21 cellular contexts compared by ENCODE assay signal in the genomic region with DNA sequence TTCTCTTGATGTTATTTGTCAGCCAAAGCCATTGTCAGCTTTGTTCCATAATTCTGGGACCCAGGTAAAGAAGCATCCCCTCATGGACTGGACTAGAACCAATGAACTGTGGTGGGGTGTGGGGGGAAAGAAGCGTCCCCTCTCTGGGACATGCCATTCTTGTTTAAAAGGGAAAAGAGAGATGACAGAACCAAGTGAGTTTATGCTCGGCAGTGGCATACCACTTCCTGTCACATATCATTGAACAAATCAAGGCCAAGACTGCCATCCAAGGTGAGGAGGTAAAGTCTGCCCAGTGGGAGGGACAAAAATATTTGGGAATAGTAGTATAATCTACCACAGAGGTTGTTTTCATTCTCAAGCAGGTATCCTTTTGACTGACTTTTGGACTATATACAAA. TPM values are rescaled to one million over a fixed set of nuclear protein-coding genes. Genes with fewer than 3 reads are reported as not detected.
DNase-seq lines count a peak whose midpoint lies in the region; ATAC-seq and TF ChIP-seq lines count a peak whose summit lies in the region.
"Had no signal": no experiment of that assay in that cellular context is flagged by ENCODE, and none has a peak within 500 bp of the region (broad histone marks: within the 10 kb centered on the region; RNA-seq: fewer than 3 reads in every experiment).

No MANE protein-coding gene starts in this region.

- peak overlapping the region; percentile 28 for H3K4me3 ChIP-seq in CD8-positive, alpha-beta memory T cell (ENCODE audit: low read length)
- H3K4me3 ChIP-seq: gastrocnemius medialis, stomach, upper lobe of left lung had no signal

- H3K36me3 Mint-ChIP-seq in activated CD8-positive, alpha-beta memory T cell treated with anti-CD3 and anti-CD28 coated beads, Interleukin-2, amount 10 ng/mL, durations not matched to agents 7 days and 5 days, result peaks cover 4% of the 10 kb centered on the region
- peaks cover 0 to 8% (median 0%) of the 10 kb centered on the region in 3 donors for H3K36me3 Mint-ChIP-seq in CD8-positive, alpha-beta memory T cell
- H3K36me3 Mint-ChIP-seq in activated B cell treated with CpG ODN at 0.5 μM for 24 hours (ENCODE audit: low read depth) (peaks cover 6% of the 10 kb centered on the region), Calu3 (ENCODE audit: insufficient read depth, unreplicated experiment) (peaks cover 18% of the 10 kb centered on the region)
- H3K36me3 Mint-ChIP-seq in central memory CD8-positive, alpha-beta T cell (ENCODE audit: insufficient read depth), result peaks cover 8% of the 10 kb centered on the region

- peaks cover 19% of the 10 kb centered on the region for H3K4me1 Mint-ChIP-seq in activated CD8-positive, alpha-beta memory T cell treated with anti-CD3 and anti-CD28 coated beads, Interleukin-2, amount 10 ng/mL, durations not matched to agents 7 days and 5 days
- H3K4me1 Mint-ChIP-seq in CD8-positive, alpha-beta memory T cell, result peaks cover 18 to 41% (median 22%) of the 10 kb centered on the region in 3 donors
- H3K4me1 Mint-ChIP-seq in activated B cell treated with CpG ODN at 0.5 μM for 24 hours (peaks cover 13% of the 10 kb centered on the region), Calu3 (ENCODE audit: low read depth, unreplicated experiment) (peaks cover 5% of the 10 kb centered on the region)
- peaks cover 9% of the 10 kb centered on the region for H3K4me1 Mint-ChIP-seq in central memory CD8-positive, alpha-beta T cell

- POLR2A ChIA-PET in CD8-positive, alpha-beta memory T cell (lab: Charles Lee), result no interaction called here
- POLR2A ChIA-PET in activated B cell treated with CpG ODN at 0.5 μM for 24 hours (lab: Charles Lee), result interaction anchor here (1.2 kb wide), 2 partner anchors 11 to 144 kb away, joined by 3 to 5 read pairs; no protein-coding TSS in a partner anchor

- no peak overlapping the region for H3K27ac ChIP-seq in CD8-positive, alpha-beta memory T cell (ENCODE audit: low read depth, low read length)
- H3K27ac ChIP-seq: gastrocnemius medialis, stomach, upper lobe of left lung had no signal

- intact Hi-C loops in activated B cell treated with CpG ODN at 0.5 μM for 24 hours (cut with micrococcal nuclease) (no loop called here), cardiac septum (cut with DNase I) (no loop called here), Calu3 (cut with micrococcal nuclease; ENCODE audit: unreplicated experiment) (no loop called here)

- no peaks in the 10 kb centered on the region for H3K9me3 Mint-ChIP-seq in activated CD8-positive, alpha-beta memory T cell treated with anti-CD3 and anti-CD28 coated beads, Interleukin-2, amount 10 ng/mL, durations not matched to agents 7 days and 5 days (ENCODE audit: low read depth)
- no peaks in the 10 kb centered on the region for H3K9me3 Mint-ChIP-seq in CD8-positive, alpha-beta memory T cell
- no peaks in the 10 kb centered on the region for H3K9me3 Mint-ChIP-seq in activated B cell treated with CpG ODN at 0.5 μM for 24 hours
- no peaks in the 10 kb centered on the region for H3K9me3 Mint-ChIP-seq in central memory CD8-positive, alpha-beta T cell
- peaks cover 3% of the 10 kb centered on the region for H3K9me3 Mint-ChIP-seq in Calu3 (ENCODE audit: low read depth, unreplicated experiment)

- peaks cover 2% of the 10 kb centered on the region for H3K27me3 Mint-ChIP-seq in activated CD8-positive, alpha-beta memory T cell treated with anti-CD3 and anti-CD28 coated beads, Interleukin-2, amount 10 ng/mL, durations not matched to agents 7 days and 5 days
- peaks cover 0 to 3% of the 10 kb centered on the region in 2 donors for H3K27me3 Mint-ChIP-seq in CD8-positive, alpha-beta memory T cell
- H3K27me3 Mint-ChIP-seq in activated B cell treated with CpG ODN at 0.5 μM for 24 hours (no peaks in the 10 kb centered on the region), Calu3 (ENCODE audit: unreplicated experiment) (no peaks in the 10 kb centered on the region)
- H3K27me3 Mint-ChIP-seq in central memory CD8-positive, alpha-beta T cell, result no peaks in the 10 kb centered on the region

- H3K27me3 ChIP-seq in CD8-positive, alpha-beta memory T cell (ENCODE audit: insufficient read depth, low read length, poor library complexity, severe bottlenecking), result no peaks in the 10 kb centered on the region
- H3K27me3 ChIP-seq: gastrocnemius medialis, stomach, upper lobe of left lung had no signal

- CTCF ChIA-PET in activated CD8-positive, alpha-beta memory T cell treated with anti-CD3 and anti-CD28 coated beads, Interleukin-2, amount 10 ng/mL, durations not matched to agents 7 days and 5 days (lab: Charles Lee), result interaction anchor here (1.2 to 1.5 kb wide), 3 partner anchors 13 to 25 kb away, joined by 3 to 11 read pairs (median 4); no protein-coding TSS in a partner anchor
- CTCF ChIA-PET in CD8-positive, alpha-beta memory T cell (lab: Charles Lee), result interaction anchor here (1.1 to 2.2 kb wide), 2 partner anchors 25 to 121 kb away, joined by 3 to 17 read pairs; no protein-coding TSS in a partner anchor
- CTCF ChIA-PET in activated B cell treated with CpG ODN at 0.5 μM for 24 hours (lab: Charles Lee), result interaction anchor here (0.7 to 1.0 kb wide), 2 partner anchors 26 to 196 kb away, joined by 3 read pairs; no protein-coding TSS in a partner anchor
- CTCF ChIA-PET in Calu3 (lab: Charles Lee), result interaction anchor here (0.6 kb wide), 1 partner anchor 74 kb away, joined by 4 read pairs; no protein-coding TSS in a partner anchor

- no peak for TF ChIP-seq CTCF in activated B cell treated with CpG ODN at 0.5 μM for 24 hours (IDR thresholded peaks at IDR 0.05)
- TF ChIP-seq CTCF in Calu3 (IDR thresholded peaks at IDR 0.05; ENCODE audit: unreplicated experiment), result no peak

- H3K36me3 ChIP-seq in CD8-positive, alpha-beta memory T cell (ENCODE audit: insufficient read depth, low read length), result no peaks in the 10 kb centered on the region
- H3K36me3 ChIP-seq: gastrocnemius medialis, stomach, upper lobe of left lung had no signal

- H3K4me3 Mint-ChIP-seq in activated CD8-positive, alpha-beta memory T cell treated with anti-CD3 and anti-CD28 coated beads, Interleukin-2, amount 10 ng/mL, durations not matched to agents 7 days and 5 days, result peak overlapping the region; percentile 12
- H3K4me3 Mint-ChIP-seq in CD8-positive, alpha-beta memory T cell, result peak overlapping the region; percentile 18 to 71 (median 52)
- H3K4me3 Mint-ChIP-seq in activated B cell treated with CpG ODN at 0.5 μM for 24 hours (peak overlapping the region; percentile 17), Calu3 (ENCODE audit: low read depth, unreplicated experiment) (no peak overlapping the region)
- H3K4me3 Mint-ChIP-seq in central memory CD8-positive, alpha-beta T cell, result no peak overlapping the region

- no peak for ATAC-seq in activated CD8-positive, alpha-beta memory T cell treated with anti-CD3 and anti-CD28 coated beads, Interleukin-2, amount 10 ng/mL, durations not matched to agents 7 days and 5 days
- ATAC-seq in activated B cell treated with CpG ODN at 0.5 μM for 24 hours (ENCODE audit: low read depth), result no peak
- no peak for ATAC-seq in central memory CD8-positive, alpha-beta T cell (replicated peaks; ENCODE audit: extremely low read depth, poor library complexity, severe bottlenecking)
- ATAC-seq in HG03095 (IDR thresholded peaks at IDR 0.05; ENCODE audit: unreplicated experiment), result no peak
- ATAC-seq: gastrocnemius medialis, HCT116, SK-N-SH treated with all-trans-retinoic acid at 6 μM for 48 hours had no signal

- no TSS peak for BruUV-seq in Calu3 (replicated peaks; lab: Mats Ljungman, UMichigan)

- DNase-seq in activated CD8-positive, alpha-beta memory T cell treated with anti-CD3 and anti-CD28 coated beads, Interleukin-2, amount 10 ng/mL, durations not matched to agents 7 days and 5 days, result peak; percentile 58
- DNase-seq in activated CD8-positive, alpha-beta memory T cell treated with anti-CD3 and anti-CD28 coated beads for 24 hours, result no peak
- peak in 3 of 5 donors; percentile 9 to 43 (median 28) for DNase-seq in CD8-positive, alpha-beta memory T cell
- no peak for DNase-seq in activated B cell treated with CpG ODN at 0.5 μM for 24 hours
- DNase-seq in central memory CD8-positive, alpha-beta T cell (ENCODE audit: low spot score in 2 of 2), result no peak
- no peak for DNase-seq in cardiac septum (ENCODE audit: low spot score)
- DNase-seq in Calu3, result no peak
- DNase-seq: C1 segment of cervical spinal cord; erythroblast; gastrocnemius medialis; KG1; midbrain; NCI-H2029; NCI-H446; NK-92 treated with Interleukin-12 subunit alpha and Interleukin-12 subunit beta, amount 100 ng/mL, for 24 hours; retina; stomach; upper lobe of left lung had no signal

- H3K4me1 ChIP-seq in CD8-positive, alpha-beta memory T cell (ENCODE audit: insufficient read depth, low read length), result peaks cover 33% of the 10 kb centered on the region

- H3K27ac Mint-ChIP-seq in activated CD8-positive, alpha-beta memory T cell treated with anti-CD3 and anti-CD28 coated beads, Interleukin-2, amount 10 ng/mL, durations not matched to agents 7 days and 5 days, result peak overlapping the region; percentile 71
- peak overlapping the region; percentile 3 to 91 (median 75) for H3K27ac Mint-ChIP-seq in CD8-positive, alpha-beta memory T cell
- H3K27ac Mint-ChIP-seq in activated B cell treated with CpG ODN at 0.5 μM for 24 hours (peak overlapping the region; percentile 22), Calu3 (ENCODE audit: unreplicated experiment) (no peak overlapping the region)
- peak overlapping the region; percentile 44 for H3K27ac Mint-ChIP-seq in central memory CD8-positive, alpha-beta T cell (ENCODE audit: low read depth)

- no peaks in the 10 kb centered on the region for H3K9me3 ChIP-seq in CD8-positive, alpha-beta memory T cell (ENCODE audit: low read length)
- H3K9me3 ChIP-seq: gastrocnemius medialis, stomach, upper lobe of left lung had no signal

RNA-seq across cellular contexts. Expression of a gene that starts 4.7 kb away (rescaled TPM):
- 100 to 1,000 TPM; 187 to 191 TPM for total RNA-seq in activated CD8-positive, alpha-beta memory T cell treated with anti-CD3 and anti-CD28 coated beads, Interleukin-2, amount 10 ng/mL, durations not matched to agents 7 days and 5 days
- total RNA-seq in CD8-positive, alpha-beta memory T cell, result 100 to 1,000 TPM; 209 to 222 TPM
- 50.9 TPM for polyA plus RNA-seq in CD8-positive, alpha-beta memory T cell
- total RNA-seq in activated B cell treated with CpG ODN at 0.5 μM for 24 hours, result 212 and 255 TPM in 2 replicates
- total RNA-seq in cardiac septum, result 80.2 TPM
- 110 and 115 TPM in 2 replicates for total RNA-seq in Calu3 (2022)

Comparison
In these comparisons a context has a peak if more than half of its experiments do, and no peak if none do; other contexts are left out.
1. DNase-seq: peak in activated CD8-positive, alpha-beta memory T cell treated with anti-CD3 and anti-CD28 coated beads, Interleukin-2, amount 10 ng/mL, durations not matched to agents 7 days and 5 days (single experiment) and CD8-positive, alpha-beta memory T cell (3 of 5); none in activated CD8-positive, alpha-beta memory T cell treated with anti-CD3 and anti-CD28 coated beads for 24 hours (single experiment), activated B cell treated with CpG ODN at 0.5 μM for 24 hours (single experiment), central memory CD8-positive, alpha-beta T cell (0 of 2), cardiac septum (single experiment) and Calu3 (single experiment).
2. H3K4me3 Mint-ChIP-seq: peak in activated CD8-positive, alpha-beta memory T cell treated with anti-CD3 and anti-CD28 coated beads, Interleukin-2, amount 10 ng/mL, durations not matched to agents 7 days and 5 days (single experiment), CD8-positive, alpha-beta memory T cell (7 of 7) and activated B cell treated with CpG ODN at 0.5 μM for 24 hours (single experiment); none in central memory CD8-positive, alpha-beta T cell (single experiment) and Calu3 (single experiment).